ENCODE assay signal across 29 cellular contexts in genomic region chr19:18197306-18197705, GRCh38. TPM values are rescaled to one million over a fixed set of nuclear protein-coding genes. Genes with fewer than 3 reads are reported as not detected.
"Had no signal": no experiment of that assay in that cellular context is flagged by ENCODE, and none has a peak within 500 bp of the region (broad histone marks: within the 10 kb centered on the region; RNA-seq: fewer than 3 reads in every experiment).

No MANE protein-coding gene starts in this region.

- H3K9ac ChIP-seq: parathyroid adenoma had no signal

- H3K27ac Mint-ChIP-seq: natural killer cell; nephron; progenitor cell of endocrine pancreas; stimulated activated naive B cell treated with anti-CD40 and anti-IgM and Interleukin-4, amounts not matched to agents 10 μg/mL and 1 μg/mL and 100 μg/mL, for 72 hours; stimulated activated naive CD8-positive, alpha-beta T cell treated with anti-CD3 and anti-CD28 coated beads, Interleukin-15, Interleukin-2, amounts not matched to agents 100 ng/mL and 50 ng/mL, for 24 hours had no signal

- H3K27ac ChIP-seq: neutrophil, ovary, parathyroid adenoma, psoas muscle, right lobe of liver, thoracic aorta, thyroid gland, tibial nerve, upper lobe of left lung, vagina had no signal

- ATAC-seq: natural killer cell; psoas muscle; right cardiac atrium; right lobe of liver; stimulated activated effector memory CD8-positive, alpha-beta T cell treated with anti-CD3 and anti-CD28 coated beads, Interleukin-12 subunit alpha, Interleukin-12 subunit beta, amount 100 ng/mL, for 72 hours; stimulated activated naive B cell treated with anti-CD40 and anti-IgM and Interleukin-4, amounts not matched to agents 10 μg/mL and 1 μg/mL and 100 μg/mL, for 72 hours had no signal

- H3K36me3 Mint-ChIP-seq: natural killer cell had no signal

- H2AFZ ChIP-seq: parathyroid adenoma had no signal

- DNase-seq: natural killer cell; nucleus accumbens; ovary; posterior cingulate gyrus; psoas muscle; right lobe of liver; sigmoid colon; small intestine; stimulated activated CD4-positive, alpha-beta T cell treated with anti-CD3 and anti-CD28 coated beads, Interleukin-15, amount 100 ng/mL, for 24 hours; stimulated activated CD4-positive, alpha-beta T cell treated with anti-CD3 and anti-CD28 coated beads, Interleukin-2, amount 100 ng/mL, for 24 hours; stimulated activated CD4-positive, alpha-beta T cell treated with anti-CD3 and anti-CD28 coated beads, Interleukin-2, amount 100 ng/mL, for 48 hours; stimulated activated CD4-positive, alpha-beta T cell treated with anti-CD3 and anti-CD28 coated beads, Interleukin-4, amount 100 ng/mL, for 24 hours; stimulated activated naive B cell treated with anti-CD40 and anti-IgM and Interleukin-4, amounts not matched to agents 10 μg/mL and 1 μg/mL and 100 μg/mL, for 72 hours; stimulated activated naive CD4-positive, alpha-beta T cell treated with Interleukin-2 at 50 U/mL for 16 hours; stomach; thyroid gland; trophoblast cell; upper lobe of left lung had no signal

- H3K79me2 ChIP-seq: parathyroid adenoma had no signal

- H3K27me3 Mint-ChIP-seq: progenitor cell of endocrine pancreas; stimulated activated naive B cell treated with anti-CD40 and anti-IgM and Interleukin-4, amounts not matched to agents 10 μg/mL and 1 μg/mL and 100 μg/mL, for 72 hours; stimulated activated naive CD8-positive, alpha-beta T cell treated with anti-CD3 and anti-CD28 coated beads, Interleukin-15, Interleukin-2, amounts not matched to agents 100 ng/mL and 50 ng/mL, for 24 hours had no signal

- H3K4me3 Mint-ChIP-seq: natural killer cell; nephron; stimulated activated effector memory CD8-positive, alpha-beta T cell treated with anti-CD3 and anti-CD28 coated beads, Interleukin-12 subunit alpha, Interleukin-12 subunit beta, amount 100 ng/mL, for 72 hours; stimulated activated naive B cell treated with anti-CD40 and anti-IgM and Interleukin-4, amounts not matched to agents 10 μg/mL and 1 μg/mL and 100 μg/mL, for 72 hours; stimulated activated naive CD8-positive, alpha-beta T cell treated with anti-CD3 and anti-CD28 coated beads, Interleukin-15, Interleukin-2, amounts not matched to agents 100 ng/mL and 50 ng/mL, for 24 hours had no signal

- H3K27me3 ChIP-seq: ovary, right lobe of liver, sigmoid colon, stomach, thyroid gland, tibial nerve, upper lobe of left lung, vagina had no signal

- H3K9me3 Mint-ChIP-seq: natural killer cell; nephron; stimulated activated effector memory CD8-positive, alpha-beta T cell treated with anti-CD3 and anti-CD28 coated beads, Interleukin-12 subunit alpha, Interleukin-12 subunit beta, amount 100 ng/mL, for 72 hours; stimulated activated naive B cell treated with anti-CD40 and anti-IgM and Interleukin-4, amounts not matched to agents 10 μg/mL and 1 μg/mL and 100 μg/mL, for 72 hours; stimulated activated naive CD8-positive, alpha-beta T cell treated with anti-CD3 and anti-CD28 coated beads, Interleukin-15, Interleukin-2, amounts not matched to agents 100 ng/mL and 50 ng/mL, for 24 hours had no signal

- H3K4me3 ChIP-seq: ovary, psoas muscle, right lobe of liver, sigmoid colon, stomach, thoracic aorta, thyroid gland, tibial nerve, upper lobe of left lung, vagina had no signal

RNA-seq across cellular contexts. Expression of gene IFI30, which starts 23.7 kb away (rescaled TPM):
- total RNA-seq: progenitor cell of endocrine pancreas had no signal

RNA-seq across cellular contexts. Expression of gene PDE4C, which starts 28.9 kb away (rescaled TPM):
- total RNA-seq: natural killer cell, subcutaneous adipose tissue had no signal
